23 cellular contexts compared by ENCODE assay signal in the genomic region with DNA sequence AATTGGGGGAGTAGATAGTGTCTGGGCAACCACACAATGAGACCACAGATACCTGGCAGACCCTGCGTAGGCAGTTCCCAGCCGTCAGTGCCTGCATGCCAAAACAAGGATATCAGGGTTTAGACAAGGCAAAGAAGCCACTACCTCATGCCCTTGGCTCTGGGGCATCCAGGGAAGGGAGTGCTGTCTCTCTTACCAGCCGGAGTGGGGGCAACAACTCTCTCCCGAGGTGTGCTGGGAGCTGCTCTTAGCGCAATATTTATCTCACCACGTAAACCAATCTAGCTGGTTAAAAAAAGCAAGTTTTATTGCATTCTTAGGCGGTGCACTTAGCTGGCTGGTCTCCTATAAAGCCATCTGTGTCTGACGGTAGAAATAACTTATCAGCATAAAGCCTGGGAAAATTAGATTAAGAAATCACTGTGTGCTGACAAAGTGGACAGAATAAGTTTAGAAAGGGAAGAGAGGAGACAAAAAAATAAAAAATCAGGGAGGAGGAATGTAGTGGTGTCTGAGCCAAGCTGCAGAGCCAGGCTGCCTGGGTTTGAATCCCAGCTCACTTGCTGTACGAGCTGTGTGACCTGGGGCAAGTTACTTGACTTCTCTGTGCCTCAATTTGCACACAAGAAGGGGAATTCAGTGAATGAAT.
DNase-seq lines count a peak whose midpoint lies in the region; ATAC-seq and TF ChIP-seq lines count a peak whose summit lies in the region.
"Had no signal": no experiment of that assay in that cellular context is flagged by ENCODE, and none has a peak within 500 bp of the region (broad histone marks: within the 10 kb centered on the region; RNA-seq: fewer than 3 reads in every experiment).

No MANE protein-coding gene starts in this region.

- no peaks in the 10 kb centered on the region for H4K20me1 ChIP-seq in hepatocyte (ENCODE audit: insufficient read depth, poor library complexity, severe bottlenecking)

- H3K4me1 ChIP-seq in body of pancreas (peaks cover 29% of the 10 kb centered on the region), hepatocyte (ENCODE audit: insufficient read depth) (peaks cover 24% of the 10 kb centered on the region), uterus (no peaks in the 10 kb centered on the region)
- H3K4me1 ChIP-seq: tibial nerve had no signal

- no peaks in the 10 kb centered on the region for H3K36me3 ChIP-seq in body of pancreas (replicated peaks in 1 of 2; ENCODE audit: insufficient read depth in 1 of 2, low read depth in 2 of 2)
- H3K36me3 ChIP-seq in hepatocyte (replicated peaks; ENCODE audit: insufficient read depth, low read depth): no peaks in the 10 kb centered on the region
- H3K36me3 ChIP-seq in uterus: no peaks in the 10 kb centered on the region
- H3K36me3 ChIP-seq: tibial nerve had no signal

- POLR2A ChIA-PET in WTC11 (lab: Charles Lee): no interaction called here

- no peaks in the 10 kb centered on the region for H3K36me3 Mint-ChIP-seq in WTC11
- H3K36me3 Mint-ChIP-seq: activated naive CD8-positive, alpha-beta T cell treated with anti-CD3 and anti-CD28 coated beads, Interleukin-2, amount 10 ng/mL, durations not matched to agents 7 days and 5 days had no signal

- H3K9me2 ChIP-seq in hepatocyte (replicated peaks; ENCODE audit: insufficient read depth): no peaks in the 10 kb centered on the region

- H3K27me3 ChIP-seq in body of pancreas (no peaks in the 10 kb centered on the region), hepatocyte (no peaks in the 10 kb centered on the region), uterus (no peaks in the 10 kb centered on the region)
- H3K27me3 ChIP-seq: tibial nerve had no signal

- H3K4me3 ChIP-seq in body of pancreas (no peak overlapping the region), hepatocyte (no peak overlapping the region), uterus (no peak overlapping the region)
- H3K4me3 ChIP-seq: tibial nerve had no signal

- H3K79me2 ChIP-seq in hepatocyte: no peaks in the 10 kb centered on the region

- ATAC-seq in Right ventricle myocardium inferior: peak; percentile 85
- ATAC-seq in body of pancreas: peak; percentile 69
- ATAC-seq in WTC11: no peak
- no peak for ATAC-seq in GM21381 (IDR thresholded peaks at IDR 0.05; ENCODE audit: unreplicated experiment)

- no peaks in the 10 kb centered on the region for H3K27me3 Mint-ChIP-seq in WTC11 (ENCODE audit: low read depth)
- H3K27me3 Mint-ChIP-seq: activated naive CD8-positive, alpha-beta T cell treated with anti-CD3 and anti-CD28 coated beads, Interleukin-2, amount 10 ng/mL, durations not matched to agents 7 days and 5 days had no signal

- intact Hi-C loops in Right ventricle myocardium inferior (cut with DNase I): loop anchor here (10.0 kb wide), 1 partner anchor 247 kb away; no protein-coding TSS in a partner anchor
- intact Hi-C loops in cardiac septum (cut with DNase I): loop anchor here (5.0 kb wide), 1 partner anchor 204 kb away; no protein-coding TSS in a partner anchor
- intact Hi-C loops in body of pancreas (cut with DNase I): no loop called here
- intact Hi-C loops in uterus (cut with DNase I; ENCODE audit: low total_unique reads): no loop called here

- peaks cover 5% of the 10 kb centered on the region; the same call in 1 of the 2 replicates for H3K9me3 Mint-ChIP-seq in WTC11
- H3K9me3 Mint-ChIP-seq: activated naive CD8-positive, alpha-beta T cell treated with anti-CD3 and anti-CD28 coated beads, Interleukin-2, amount 10 ng/mL, durations not matched to agents 7 days and 5 days; dendritic cell treated with granulocyte-macrophage colony-stimulating factor and Interleukin-4, amounts not matched to agents 40 ng/mL and 50 ng/mL, for 4 days; stimulated activated naive CD8-positive, alpha-beta T cell treated with anti-CD3 and anti-CD28 coated beads, Interleukin-15, Interleukin-2, amounts not matched to agents 100 ng/mL and 50 ng/mL, for 24 hours had no signal

- CTCF ChIA-PET in WTC11 (lab: Charles Lee): interaction anchor here (1.5 kb wide), 1 partner anchor 159 kb away, joined by 5 read pairs; no protein-coding TSS in a partner anchor

- no peak for TF ChIP-seq CTCF in body of pancreas (IDR thresholded peaks at IDR 0.05)
- no peak for TF ChIP-seq CTCF in hepatocyte (IDR thresholded peaks at IDR 0.05; ENCODE audit: poor library complexity)
- no peak for TF ChIP-seq CTCF in uterus (IDR thresholded peaks at IDR 0.05)
- no peak for TF ChIP-seq CTCF in WTC11 (IDR thresholded peaks at IDR 0.05)

- WGBS in body of pancreas, 2 donors: 17 to 19% methylated on average over 9 of the region's 9 CpGs
- 37% methylated on average over 9 of the region's 9 CpGs for WGBS in hepatocyte (ENCODE audit: low lambda C conversion rate, missing lambda C conversion rate)

- H3K4me1 Mint-ChIP-seq in WTC11: peaks cover 3% of the 10 kb centered on the region
- H3K4me1 Mint-ChIP-seq: activated naive CD8-positive, alpha-beta T cell treated with anti-CD3 and anti-CD28 coated beads, Interleukin-2, amount 10 ng/mL, durations not matched to agents 7 days and 5 days; B cell had no signal

- peak overlapping the region; percentile 34 for H3K4me2 ChIP-seq in hepatocyte

- no peak overlapping the region for H3K27ac Mint-ChIP-seq in WTC11
- H3K27ac Mint-ChIP-seq: activated naive CD8-positive, alpha-beta T cell treated with anti-CD3 and anti-CD28 coated beads, Interleukin-2, amount 10 ng/mL, durations not matched to agents 7 days and 5 days; B cell; dendritic cell treated with granulocyte-macrophage colony-stimulating factor and Interleukin-4, amounts not matched to agents 40 ng/mL and 50 ng/mL, for 4 days; stimulated activated naive CD8-positive, alpha-beta T cell treated with anti-CD3 and anti-CD28 coated beads, Interleukin-15, Interleukin-2, amounts not matched to agents 100 ng/mL and 50 ng/mL, for 24 hours had no signal

- DNase-seq in Right ventricle myocardium inferior (ENCODE audit: missing footprints): peak; percentile 75
- DNase-seq in cardiac septum (ENCODE audit: low spot score): no peak
- peak in 2 of 4 donors; percentile 23 to 25 for DNase-seq in body of pancreas
- no peak for DNase-seq in hepatocyte (ENCODE audit: low spot score)
- DNase-seq in uterus: peak; percentile 45 to 54
- no peak for DNase-seq in WTC11 (ENCODE audit: low spot score)
- no peak for DNase-seq in NCI-H1092 treated with DMSO at 0.1 percent for 48 hours (lab: John Stamatoyannopoulos, UW)
- DNase-seq: 8988T; activated CD4-positive, alpha-beta T cell treated with anti-CD3 and anti-CD28 coated beads, Interleukin-2, amount 50 U/mL, for 48 hours; activated CD4-positive, CD25-positive, alpha-beta regulatory T cell; activated naive CD8-positive, alpha-beta T cell treated with anti-CD3 and anti-CD28 coated beads, Interleukin-2, amount 10 ng/mL, durations not matched to agents 7 days and 5 days; DMS79; Kasumi-1; NCI-H1105 treated with DMSO at 0.1 percent for 48 hours; NCI-H2107; NCI-H510A treated with DMSO at 0.1 percent for 48 hours; stimulated activated CD4-positive, alpha-beta T cell treated with anti-CD3 and anti-CD28 coated beads, Interleukin-4, amount 100 ng/mL, for 4 hours; T1000 had no signal

- H3K9me3 ChIP-seq in body of pancreas (no peaks in the 10 kb centered on the region), hepatocyte (ENCODE audit: low read depth) (no peaks in the 10 kb centered on the region), uterus (no peaks in the 10 kb centered on the region)
- H3K9me3 ChIP-seq: tibial nerve had no signal

- H3K27ac ChIP-seq in body of pancreas (no peak overlapping the region), hepatocyte (no peak overlapping the region), uterus (peak overlapping the region; percentile 23 to 58)
- H3K27ac ChIP-seq: tibial nerve had no signal

- TF ChIP-seq POLR2A in body of pancreas (IDR thresholded peaks at IDR 0.05) (no peak), uterus (IDR thresholded peaks at IDR 0.05) (no peak)

- H2AFZ ChIP-seq in hepatocyte: no peak overlapping the region

- no peak overlapping the region for H3K4me3 Mint-ChIP-seq in WTC11
- H3K4me3 Mint-ChIP-seq: activated naive CD8-positive, alpha-beta T cell treated with anti-CD3 and anti-CD28 coated beads, Interleukin-2, amount 10 ng/mL, durations not matched to agents 7 days and 5 days; B cell; dendritic cell treated with granulocyte-macrophage colony-stimulating factor and Interleukin-4, amounts not matched to agents 40 ng/mL and 50 ng/mL, for 4 days; stimulated activated naive CD8-positive, alpha-beta T cell treated with anti-CD3 and anti-CD28 coated beads, Interleukin-15, Interleukin-2, amounts not matched to agents 100 ng/mL and 50 ng/mL, for 24 hours had no signal

TF ChIP-seq in WTC11, 78 proteins besides CTCF, POLR2A, EP300 and RAD21:
- TF ChIP-seq, protein P1, sequence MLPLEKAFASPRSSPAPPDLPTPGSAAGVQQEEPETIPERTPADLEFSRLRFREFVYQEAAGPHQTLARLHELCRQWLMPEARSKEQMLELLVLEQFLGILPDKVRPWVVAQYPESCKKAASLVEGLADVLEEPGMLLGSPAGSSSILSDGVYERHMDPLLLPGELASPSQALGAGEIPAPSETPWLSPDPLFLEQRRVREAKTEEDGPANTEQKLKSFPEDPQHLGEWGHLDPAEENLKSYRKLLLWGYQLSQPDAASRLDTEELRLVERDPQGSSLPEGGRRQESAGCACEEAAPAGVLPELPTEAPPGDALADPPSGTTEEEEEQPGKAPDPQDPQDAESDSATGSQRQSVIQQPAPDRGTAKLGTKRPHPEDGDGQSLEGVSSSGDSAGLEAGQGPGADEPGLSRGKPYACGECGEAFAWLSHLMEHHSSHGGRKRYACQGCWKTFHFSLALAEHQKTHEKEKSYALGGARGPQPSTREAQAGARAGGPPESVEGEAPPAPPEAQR (CRISPR knock-in tag; IDR thresholded peaks at IDR 0.05): no peak
- TF ChIP-seq ETV6 (CRISPR knock-in tag; IDR thresholded peaks at IDR 0.05): no peak
- TF ChIP-seq ESRRA (CRISPR knock-in tag; IDR thresholded peaks at IDR 0.05; ENCODE audit: borderline replicate concordance): no peak
- TF ChIP-seq SOX15 (CRISPR knock-in tag; IDR thresholded peaks at IDR 0.05): no peak
- no peak for TF ChIP-seq JUN (CRISPR knock-in tag; IDR thresholded peaks at IDR 0.05)
- TF ChIP-seq ZNF416 (CRISPR knock-in tag; IDR thresholded peaks at IDR 0.05): no peak
- TF ChIP-seq, protein P2, sequence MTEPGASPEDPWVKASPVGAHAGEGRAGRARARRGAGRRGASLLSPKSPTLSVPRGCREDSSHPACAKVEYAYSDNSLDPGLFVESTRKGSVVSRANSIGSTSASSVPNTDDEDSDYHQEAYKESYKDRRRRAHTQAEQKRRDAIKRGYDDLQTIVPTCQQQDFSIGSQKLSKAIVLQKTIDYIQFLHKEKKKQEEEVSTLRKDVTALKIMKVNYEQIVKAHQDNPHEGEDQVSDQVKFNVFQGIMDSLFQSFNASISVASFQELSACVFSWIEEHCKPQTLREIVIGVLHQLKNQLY (CRISPR knock-in tag; IDR thresholded peaks at IDR 0.05): no peak

Comparison
In these comparisons a context has a peak if more than half of its experiments do, and no peak if none do; other contexts are left out.
1. DNase-seq: peak in Right ventricle myocardium inferior (single experiment) and uterus (2 of 2); none in cardiac septum (single experiment), hepatocyte (single experiment), WTC11 (single experiment) and NCI-H1092 treated with DMSO at 0.1 percent for 48 hours (single experiment).
2. ATAC-seq: peak in Right ventricle myocardium inferior (single experiment) and body of pancreas (single experiment); none in WTC11 (single experiment) and GM21381 (single experiment).
3. H3K27ac ChIP-seq: peak in uterus (2 of 2); none in body of pancreas (0 of 4) and hepatocyte (single experiment).
4. intact Hi-C loops: an anchor here in Right ventricle myocardium inferior (10.0 kb wide) and cardiac septum (5.0 kb wide); none called in body of pancreas and uterus.